In genomic region chr21:40210251-40210650, GRCh38 we compare ENCODE assay signal across 6 cellular contexts.
"Had no signal": no experiment of that assay in that cellular context is flagged by ENCODE, and none has a peak within 500 bp of the region (broad histone marks: within the 10 kb centered on the region; RNA-seq: fewer than 3 reads in every experiment).

No MANE protein-coding gene starts in this region.

- H3K4me3 Mint-ChIP-seq: IgD-negative memory B cell had no signal

- H3K36me3 Mint-ChIP-seq: IgD-negative memory B cell had no signal

- H3K27ac Mint-ChIP-seq: IgD-negative memory B cell had no signal

- H3K27ac ChIP-seq: HL-60 had no signal

- H3K4me1 Mint-ChIP-seq: IgD-negative memory B cell had no signal

- H3K27me3 Mint-ChIP-seq: IgD-negative memory B cell had no signal

- ATAC-seq: HepG2, K562 had no signal

- DNase-seq: IMR-90, KBM-7 had no signal

- H3K4me3 ChIP-seq: K562 had no signal
